7 cellular contexts compared by ENCODE assay signal in genomic region chrX:154366666-154367055, GRCh38. TPM values are rescaled to one million over a fixed set of nuclear protein-coding genes. Genes with fewer than 3 reads are reported as not detected.
DNase-seq lines count a peak whose midpoint lies in the region; TF ChIP-seq lines count a peak whose summit lies in the region.
"Had no signal": no experiment of that assay in that cellular context is flagged by ENCODE, and none has a peak within 500 bp of the region (broad histone marks: within the 10 kb centered on the region; RNA-seq: fewer than 3 reads in every experiment).

No MANE protein-coding gene starts in this region.

- peaks cover 1 to 41% (median 16%) of the 10 kb centered on the region in 4 donors for H3K4me1 Mint-ChIP-seq in CD4-positive, alpha-beta memory T cell
- H3K4me1 Mint-ChIP-seq in chondrocyte (ENCODE audit: low read depth) (peaks cover 31% of the 10 kb centered on the region), neural progenitor cell (no peaks in the 10 kb centered on the region)

- H3K79me2 ChIP-seq in neural progenitor cell (ENCODE audit: low read depth) = peaks cover 58% of the 10 kb centered on the region

- TF ChIP-seq CTCF in chondrocyte (IDR thresholded peaks at IDR 0.05) (no peak), neural progenitor cell (IDR thresholded peaks at IDR 0.05) (no peak), colonic mucosa (IDR thresholded peaks at IDR 0.05) (no peak)

- H3F3A ChIP-seq in neural progenitor cell (ENCODE audit: low read depth) = no peaks in the 10 kb centered on the region

- H3K4me3 ChIP-seq in CD4-positive, alpha-beta memory T cell (ENCODE audit: low read length in 2 of 2) = no peak overlapping the region
- H3K4me3 ChIP-seq in neural progenitor cell = no peak overlapping the region
- no peak overlapping the region for H3K4me3 ChIP-seq in colonic mucosa

- H3K4me3 Mint-ChIP-seq in CD4-positive, alpha-beta memory T cell = peak overlapping the region in 1 of 8 donors; percentile 36
- peak overlapping the region; percentile 44 for H3K4me3 Mint-ChIP-seq in chondrocyte (ENCODE audit: unreplicated experiment)
- H3K4me3 Mint-ChIP-seq in neural progenitor cell = peak overlapping the region; percentile 50

- H3K4me1 ChIP-seq in CD4-positive, alpha-beta memory T cell (ENCODE audit: insufficient read depth, low read length) = peaks cover 59% of the 10 kb centered on the region
- no peaks in the 10 kb centered on the region for H3K4me1 ChIP-seq in neural progenitor cell
- no peaks in the 10 kb centered on the region for H3K4me1 ChIP-seq in colonic mucosa

- H3K9me3 Mint-ChIP-seq in CD4-positive, alpha-beta memory T cell = no peaks in the 10 kb centered on the region
- H3K9me3 Mint-ChIP-seq in chondrocyte (ENCODE audit: low read depth) (no peaks in the 10 kb centered on the region), neural progenitor cell (peaks cover 11% of the 10 kb centered on the region)

- H3K36me3 Mint-ChIP-seq in CD4-positive, alpha-beta memory T cell = peaks cover 14 to 40% of the 10 kb centered on the region in 2 donors
- peaks cover 20% of the 10 kb centered on the region for H3K36me3 Mint-ChIP-seq in chondrocyte (ENCODE audit: low read depth)
- peaks cover 8% of the 10 kb centered on the region for H3K36me3 Mint-ChIP-seq in neural progenitor cell

- no peaks in the 10 kb centered on the region for H3K27me3 ChIP-seq in CD4-positive, alpha-beta memory T cell (ENCODE audit: insufficient read depth, low read length)
- H3K27me3 ChIP-seq in neural progenitor cell (no peaks in the 10 kb centered on the region), colonic mucosa (no peaks in the 10 kb centered on the region)

- H3K9ac ChIP-seq in neural progenitor cell (no peak overlapping the region), colonic mucosa (ENCODE audit: low read depth in 2 of 2, low read length in 2 of 2) (peak overlapping the region in 1 of 2 donors; percentile 4)

- H3K9me3 ChIP-seq in CD4-positive, alpha-beta memory T cell (ENCODE audit: control insufficient read depth in 1 of 2, low read length in 2 of 2) = no peaks in the 10 kb centered on the region
- no peaks in the 10 kb centered on the region for H3K9me3 ChIP-seq in neural progenitor cell (ENCODE audit: low read depth)
- H3K9me3 ChIP-seq in colonic mucosa = no peaks in the 10 kb centered on the region

- POLR2A ChIA-PET in CD4-positive, alpha-beta memory T cell (lab: Charles Lee; ENCODE audit: partially characterized antibody) = interaction anchor here (3.3 to 10.9 kb wide), 3 partner anchors 12 to 32 kb away, joined by 36 to 245 read pairs (median 69); partner anchors contain the start of genes EMD and RPL10

- H4K20me1 ChIP-seq in neural progenitor cell (ENCODE audit: low read depth) = peaks cover 67% of the 10 kb centered on the region

- peak overlapping the region; percentile 9 to 86 (median 38) for H3K27ac Mint-ChIP-seq in CD4-positive, alpha-beta memory T cell
- H3K27ac Mint-ChIP-seq in chondrocyte (ENCODE audit: unreplicated experiment) (peak overlapping the region; percentile 61), neural progenitor cell (no peak overlapping the region)

- H3K27me3 Mint-ChIP-seq in CD4-positive, alpha-beta memory T cell = no peaks in the 10 kb centered on the region
- no peaks in the 10 kb centered on the region for H3K27me3 Mint-ChIP-seq in chondrocyte (ENCODE audit: low read depth)
- peaks cover 21% of the 10 kb centered on the region for H3K27me3 Mint-ChIP-seq in neural progenitor cell (ENCODE audit: insufficient read depth, low read depth)

- intact Hi-C loops in CD4-positive, alpha-beta memory T cell (cut with micrococcal nuclease) = no loop called here
- intact Hi-C loops in colonic mucosa (cut with DNase I) = no loop called here

- DNase-seq in CD4-positive, alpha-beta memory T cell = no peak
- DNase-seq in chondrocyte (ENCODE audit: low spot score) (no peak), neural progenitor cell (ENCODE audit: low spot score) (no peak), NCI-H526 (lab: John Stamatoyannopoulos, UW) (no peak), colonic mucosa (no peak)
- DNase-seq in stimulated activated CD8-positive, alpha-beta memory T cell treated with anti-CD3 and anti-CD28 coated beads, Interleukin-4, amount 100 ng/mL, for 48 hours = no peak
- DNase-seq: DMS53 had no signal

- H3K36me3 ChIP-seq in CD4-positive, alpha-beta memory T cell (ENCODE audit: insufficient read depth, low read length) = peaks cover 58% of the 10 kb centered on the region
- no peaks in the 10 kb centered on the region for H3K36me3 ChIP-seq in neural progenitor cell
- H3K36me3 ChIP-seq in colonic mucosa = no peaks in the 10 kb centered on the region

- peak overlapping the region; percentile 92 for H3K27ac ChIP-seq in CD4-positive, alpha-beta memory T cell (ENCODE audit: low read depth, low read length)
- H3K27ac ChIP-seq in neural progenitor cell (no peak overlapping the region), colonic mucosa (no peak overlapping the region)

- CTCF ChIA-PET in CD4-positive, alpha-beta memory T cell (lab: Charles Lee; ENCODE audit: partially characterized antibody) = interaction anchor here (1.4 kb wide), 1 partner anchor 9 kb away, joined by 3 read pairs; no protein-coding TSS in a partner anchor

- no peak overlapping the region for H3K4me2 ChIP-seq in neural progenitor cell

- H2AFZ ChIP-seq in neural progenitor cell (replicated peaks) = no peak overlapping the region

RNA-seq across cellular contexts. Expression of gene FLNA, which starts 7.8 kb away (rescaled TPM):
- total RNA-seq in CD4-positive, alpha-beta memory T cell = 100 to 1,000 TPM; 839 to 871 TPM
- polyA plus RNA-seq in CD4-positive, alpha-beta memory T cell = 100 to 1,000 TPM in 1 of 2 donors, 10 to 100 TPM in 1; 87.4 to 683 TPM
- total RNA-seq in chondrocyte (1,923 to 4,327 TPM (median 4,325 TPM) in 3 replicates), neural progenitor cell (ENCODE audit: low replicate concordance) (189 and 559 TPM in 2 replicates), colonic mucosa (100 to 1,000 TPM; 124 to 773 TPM)

RNA-seq across cellular contexts. Expression of gene EMD, which starts 12.4 kb away (rescaled TPM):
- 10 to 100 TPM; 84.3 to 88.7 TPM for total RNA-seq in CD4-positive, alpha-beta memory T cell
- 10 to 100 TPM; 30.3 to 38.2 TPM for polyA plus RNA-seq in CD4-positive, alpha-beta memory T cell
- total RNA-seq in chondrocyte (66.3 to 81.7 TPM (median 81.1 TPM) in 3 replicates), neural progenitor cell (ENCODE audit: low replicate concordance) (18.3 and 62.0 TPM in 2 replicates), colonic mucosa (10 to 100 TPM; 44.4 to 49.1 TPM)

RNA-seq across cellular contexts. Expression of gene RPL10, which starts 31.5 kb away (rescaled TPM):
- total RNA-seq in CD4-positive, alpha-beta memory T cell = 1,000 to 10,000 TPM; 5,157 to 5,386 TPM
- 1,000 to 10,000 TPM; 4,018 to 5,740 TPM for polyA plus RNA-seq in CD4-positive, alpha-beta memory T cell
- total RNA-seq in chondrocyte (1,847 to 2,160 TPM (median 2,120 TPM) in 3 replicates), neural progenitor cell (ENCODE audit: low replicate concordance) (4,507 and 7,403 TPM in 2 replicates), colonic mucosa (1,000 to 10,000 TPM; 1,915 to 2,641 TPM)

RNA-seq across cellular contexts. Expression of gene DNASE1L1, which starts 42.4 kb away (rescaled TPM):
- 10 to 100 TPM; 25.3 to 26.3 TPM for total RNA-seq in CD4-positive, alpha-beta memory T cell
- 10 to 100 TPM; 14.0 to 16.2 TPM for polyA plus RNA-seq in CD4-positive, alpha-beta memory T cell
- total RNA-seq in chondrocyte (39.4 to 44.5 TPM (median 40.8 TPM) in 3 replicates), neural progenitor cell (ENCODE audit: low replicate concordance) (14.2 and 27.2 TPM in 2 replicates), colonic mucosa (10 to 100 TPM; 19.1 to 29.2 TPM)

RNA-seq across cellular contexts. Expression of gene TAFAZZIN, which starts 44.7 kb away (rescaled TPM):
- total RNA-seq in CD4-positive, alpha-beta memory T cell = 100 to 1,000 TPM; 139 to 141 TPM
- polyA plus RNA-seq in CD4-positive, alpha-beta memory T cell = 10 to 100 TPM; 47.3 to 48.2 TPM
- total RNA-seq in chondrocyte (33.4 to 39.1 TPM (median 38.7 TPM) in 3 replicates), neural progenitor cell (ENCODE audit: low replicate concordance) (19.8 and 46.5 TPM in 2 replicates), colonic mucosa (10 to 100 TPM; 33.2 to 54.5 TPM)
